In genomic region chr1:24124980-24125379, GRCh38 we compare ENCODE assay signal across 25 cellular contexts. TPM values are rescaled to one million over a fixed set of nuclear protein-coding genes. Genes with fewer than 3 reads are reported as not detected.
DNase-seq lines count a peak whose midpoint lies in the region; ATAC-seq, FAIRE-seq and TF ChIP-seq lines count a peak whose summit lies in the region.
"Had no signal": no experiment of that assay in that cellular context is flagged by ENCODE, and none has a peak within 500 bp of the region (broad histone marks: within the 10 kb centered on the region; RNA-seq: fewer than 3 reads in every experiment).

No MANE protein-coding gene starts in this region.

- H3K27ac ChIP-seq in H1 (ENCODE audit: low read depth, low read length) (no peak overlapping the region), upper lobe of right lung (no peak overlapping the region)
- H3K27ac ChIP-seq: A549; BLaER1 treated with 17β-estradiol and CSF1 and Interleukin-3, amounts not matched to agents 10 nM and 100 nM; GM23248 had no signal

- H3K79me1 ChIP-seq in H1 (ENCODE audit: low read depth, low read length): no peaks in the 10 kb centered on the region

- no peak overlapping the region for H3K4me2 ChIP-seq in H1 (ENCODE audit: insufficient read depth in 1 of 2, low read depth in 2 of 2, low read length in 2 of 2)
- H3K4me2 ChIP-seq: A549 had no signal

- H3K18ac ChIP-seq in H1 (ENCODE audit: extremely low read depth, low read length): no peak overlapping the region

- no peak overlapping the region for H2AK5ac ChIP-seq in H1 (ENCODE audit: low read depth, low read length)

- H3K9ac ChIP-seq in H1 (replicated peaks in 1 of 4; ENCODE audit: extremely low read depth in 1 of 4, low read depth in 3 of 4, low read length in 3 of 4): no peak overlapping the region
- H3K9ac ChIP-seq: BLaER1 treated with 17β-estradiol and CSF1 and Interleukin-3, amounts not matched to agents 10 nM and 100 nM; GM23248 had no signal

- H3K9me3 Mint-ChIP-seq in natural killer cell treated with Interleukin-12 subunit alpha and Interleukin-12 subunit beta and Interleukin-15 and Interleukin-18, amount 100 ng/mL, for 72 hours: no peaks in the 10 kb centered on the region
- H3K9me3 Mint-ChIP-seq in natural killer cell: no peaks in the 10 kb centered on the region
- H3K9me3 Mint-ChIP-seq: CD4-positive, alpha-beta T cell had no signal

- H4K8ac ChIP-seq in H1 (ENCODE audit: extremely low read depth, insufficient read depth, low read length): no peak overlapping the region

- no peak for FAIRE-seq in H1 (lab: Jason Lieb, UNC)
- FAIRE-seq: A549, D721Med, GM12891, GM19239, H54 had no signal

- H3K56ac ChIP-seq in H1 (replicated peaks; ENCODE audit: insufficient read length, low read depth, low read length): no peak overlapping the region

- no peak overlapping the region for H3K23ac ChIP-seq in H1 (ENCODE audit: insufficient read length)

- H3K36me3 ChIP-seq in H1 (ENCODE audit: control insufficient read depth in 2 of 4, insufficient read depth in 4 of 4, low read length in 3 of 4) (no peaks in the 10 kb centered on the region), upper lobe of right lung (no peaks in the 10 kb centered on the region)
- H3K36me3 ChIP-seq: BE2C, HAP-1 had no signal

- H3K9me3 ChIP-seq in H1 (ENCODE audit: insufficient read depth in 2 of 2, low read depth in 1 of 2, low read length in 1 of 2) (peaks cover 0 to under 1% of the 10 kb centered on the region in 2 experiments; a peak in 1 of 4 replicates), upper lobe of right lung (no peaks in the 10 kb centered on the region)
- H3K9me3 ChIP-seq: BE2C had no signal

- no peak overlapping the region for H2BK12ac ChIP-seq in H1 (ENCODE audit: low read depth, low read length)

- no peak for TF ChIP-seq RAD21 in H1 (IDR thresholded peaks at IDR 0.05 in 1 of 2, conservative IDR thresholded peaks at IDR 0.05 in 1 of 2; ENCODE audit: low read depth in 2 of 2, low read length in 2 of 2)

- H4K5ac ChIP-seq in H1 (ENCODE audit: insufficient read length, low read depth, low read length): no peak overlapping the region

- no peak overlapping the region for H4K91ac ChIP-seq in H1 (replicated peaks; ENCODE audit: insufficient read length, low read length)

- no peak overlapping the region for H2BK5ac ChIP-seq in H1 (ENCODE audit: low read depth, low read length)

- H2AFZ ChIP-seq in H1 (ENCODE audit: low read length): no peak overlapping the region
- H2AFZ ChIP-seq: GM23248 had no signal

- H3K27me3 ChIP-seq in H1 (replicated peaks in 1 of 4; ENCODE audit: control insufficient read depth in 3 of 4, extremely low read depth in 1 of 4, insufficient read depth in 3 of 4, low read length in 3 of 4) (no peaks in the 10 kb centered on the region; a peak in 3 of 7 replicates), upper lobe of right lung (no peaks in the 10 kb centered on the region)
- H3K27me3 ChIP-seq: BE2C; BLaER1 treated with 17β-estradiol and CSF1 and Interleukin-3, amounts not matched to agents 10 nM and 100 nM had no signal

- DNase-seq in natural killer cell treated with Interleukin-12 subunit alpha and Interleukin-12 subunit beta and Interleukin-15 and Interleukin-18, amount 100 ng/mL, for 72 hours (ENCODE audit: low spot score): peak; percentile 18
- DNase-seq in natural killer cell (no peak), H1 (ENCODE audit: low read depth in 1 of 2, low spot score in 2 of 2) (no peak), upper lobe of right lung (peak; percentile 3), NCI-H2107 (lab: John Stamatoyannopoulos, UW) (no peak)
- DNase-seq: 8988T; ACHN; AML-193; BE2C; CD4-positive, alpha-beta T cell; CD8-positive, alpha-beta memory T cell; DMS 273 treated with DMSO at 0.1 percent for 48 hours; DMS79; EL; GDM1; GM23248 had no signal

- no peak for TF ChIP-seq POLR2A in H1 (IDR thresholded peaks at IDR 0.05; ENCODE audit: control extremely low read depth in 1 of 2, low read depth in 2 of 2, low read length in 2 of 2)

- no peaks in the 10 kb centered on the region for H4K20me1 ChIP-seq in H1 (replicated peaks in 1 of 2; ENCODE audit: control insufficient read depth in 1 of 2, insufficient read depth in 2 of 2, low read length in 2 of 2)
- H4K20me1 ChIP-seq: BLaER1 treated with 17β-estradiol and CSF1 and Interleukin-3, amounts not matched to agents 10 nM and 100 nM had no signal

- no peak overlapping the region for H2BK15ac ChIP-seq in H1 (ENCODE audit: low read length)

- H3K27ac Mint-ChIP-seq in natural killer cell treated with Interleukin-12 subunit alpha and Interleukin-12 subunit beta and Interleukin-15 and Interleukin-18, amount 100 ng/mL, for 72 hours: no peak overlapping the region
- no peak overlapping the region for H3K27ac Mint-ChIP-seq in natural killer cell
- H3K27ac Mint-ChIP-seq: CD14-positive monocyte; CD4-positive, alpha-beta T cell; CD8-positive, alpha-beta memory T cell had no signal

- POLR2A ChIA-PET in H1 (lab: Charles Lee; ENCODE audit: partially characterized antibody): interaction anchor here (0.8 to 1.9 kb wide), 2 partner anchors 13 to 26 kb away, joined by 3 to 19 read pairs; no protein-coding TSS in a partner anchor

- no peak for TF ChIP-seq CTCF in natural killer cell (IDR thresholded peaks at IDR 0.05)
- no peak for TF ChIP-seq CTCF in H1 (IDR thresholded peaks at IDR 0.05; ENCODE audit: control extremely low read depth in 1 of 3, insufficient read depth in 1 of 3, low read depth in 1 of 3, low read length in 3 of 3)
- no peak for TF ChIP-seq CTCF in upper lobe of right lung (IDR thresholded peaks at IDR 0.05)

- H3K23me2 ChIP-seq in H1 (ENCODE audit: low read depth, low read length): no peaks in the 10 kb centered on the region

- TF ChIP-seq EP300 in H1 (IDR thresholded peaks at IDR 0.05; ENCODE audit: borderline replicate concordance in 1 of 2, low read depth in 2 of 2, low read length in 2 of 2): no peak

- peaks cover 10 to 11% of the 10 kb centered on the region in 2 donors for H3K27me3 Mint-ChIP-seq in natural killer cell treated with Interleukin-12 subunit alpha and Interleukin-12 subunit beta and Interleukin-15 and Interleukin-18, amount 100 ng/mL, for 72 hours
- H3K27me3 Mint-ChIP-seq in natural killer cell (ENCODE audit: low read depth in 2 of 2): peaks cover 0 to 3% of the 10 kb centered on the region in 2 donors

- H3K4me1 ChIP-seq in H1 (replicated peaks in 1 of 4; ENCODE audit: control insufficient read depth in 3 of 4, insufficient read depth in 4 of 4, low read length in 3 of 4): peaks cover 0 to 3% (median under 1%) of the 10 kb centered on the region in 4 experiments; a peak in 6 of 7 replicates
- peaks cover under 1% of the 10 kb centered on the region for H3K4me1 ChIP-seq in upper lobe of right lung
- H3K4me1 ChIP-seq: BE2C, HAP-1 had no signal

- intact Hi-C loops in natural killer cell (cut with micrococcal nuclease): no loop called here
- intact Hi-C loops in upper lobe of right lung (cut with DNase I): no loop called here

- 76% methylated on average over 2 of the region's 2 CpGs; no CpG with 5 or more reads in 1 of the 2 experiments for WGBS in H1 (ENCODE audit: extremely low coverage in 1 of 2, insufficient coverage in 1 of 2, insufficient read length in 1 of 2, insufficient replicate concordance in 2 of 2, low coverage in 1 of 2, low lambda C conversion rate in 2 of 2, missing lambda C conversion rate in 1 of 2), 2 experiments

- no peak overlapping the region for H3K4ac ChIP-seq in H1 (replicated peaks; ENCODE audit: insufficient read length, low read depth, low read length)

- H3K4me3 Mint-ChIP-seq in natural killer cell treated with Interleukin-12 subunit alpha and Interleukin-12 subunit beta and Interleukin-15 and Interleukin-18, amount 100 ng/mL, for 72 hours: no peak overlapping the region
- no peak overlapping the region for H3K4me3 Mint-ChIP-seq in natural killer cell
- H3K4me3 Mint-ChIP-seq: CD14-positive monocyte; CD4-positive, alpha-beta T cell; CD8-positive, alpha-beta memory T cell had no signal

- no peaks in the 10 kb centered on the region for H3K79me2 ChIP-seq in H1 (ENCODE audit: control insufficient read depth in 1 of 2, insufficient read depth in 2 of 2, low read length in 2 of 2)

- CTCF ChIA-PET in H1 (lab: Charles Lee; ENCODE audit: partially characterized antibody): interaction anchor here (1.2 to 1.7 kb wide), 4 partner anchors 14 to 79 kb away, joined by 4 to 7 read pairs (median 6); no protein-coding TSS in a partner anchor

- no peaks in the 10 kb centered on the region for H3K36me3 Mint-ChIP-seq in natural killer cell treated with Interleukin-12 subunit alpha and Interleukin-12 subunit beta and Interleukin-15 and Interleukin-18, amount 100 ng/mL, for 72 hours
- H3K36me3 Mint-ChIP-seq in natural killer cell: no peaks in the 10 kb centered on the region
- H3K36me3 Mint-ChIP-seq: CD14-positive monocyte had no signal

- ATAC-seq in natural killer cell treated with Interleukin-12 subunit alpha and Interleukin-12 subunit beta and Interleukin-15 and Interleukin-18, amount 100 ng/mL, for 72 hours: no peak
- ATAC-seq in natural killer cell (no peak), upper lobe of right lung (no peak), GM18907 (IDR thresholded peaks at IDR 0.05; ENCODE audit: unreplicated experiment) (no peak)
- ATAC-seq: A549 had no signal

- H2BK20ac ChIP-seq in H1 (ENCODE audit: low read length): no peak overlapping the region

- no peak overlapping the region for H2BK120ac ChIP-seq in H1 (replicated peaks; ENCODE audit: low read depth, low read length)

- H3K4me1 Mint-ChIP-seq in natural killer cell treated with Interleukin-12 subunit alpha and Interleukin-12 subunit beta and Interleukin-15 and Interleukin-18, amount 100 ng/mL, for 72 hours (ENCODE audit: low read depth in 2 of 2): no peaks in the 10 kb centered on the region
- no peaks in the 10 kb centered on the region for H3K4me1 Mint-ChIP-seq in natural killer cell
- H3K4me1 Mint-ChIP-seq: CD14-positive monocyte; CD8-positive, alpha-beta memory T cell had no signal

- H3K4me3 ChIP-seq in H1 (ENCODE audit: extremely low read depth in 1 of 4, insufficient read depth in 2 of 4, low read depth in 3 of 4, low read length in 4 of 4) (no peak overlapping the region), upper lobe of right lung (no peak overlapping the region)
- H3K4me3 ChIP-seq: A549; BLaER1 treated with 17β-estradiol and CSF1 and Interleukin-3, amounts not matched to agents 10 nM and 100 nM; GM23248; HAP-1 had no signal

- H3K14ac ChIP-seq in H1 (ENCODE audit: insufficient read length): no peak overlapping the region

RNA-seq across cellular contexts. Expression of gene MYOM3, which starts 13.0 kb away (rescaled TPM):
- not detected for total RNA-seq in natural killer cell treated with Interleukin-12 subunit alpha and Interleukin-12 subunit beta and Interleukin-15 and Interleukin-18, amount 100 ng/mL, for 72 hours
- total RNA-seq in natural killer cell (under 1 TPM in 1 of 3 donors, not detected in 2; 0.08 TPM), upper lobe of right lung (0.69 TPM)
- 0.09 and 0.36 TPM in 2 replicates for total RNA-seq in H1 (2021; fragmentation: NEBNext Ultra II Directional; extraction: Animal tissue kit (Norgen Biotek cat#: 25700))
- polyA plus RNA-seq in H1 (2011; rRNA removed): 0.05 and 0.08 TPM in 2 replicates
- polyA plus RNA-seq in H1 (2011; cell fraction: cytosol; rRNA removed): 0.04 TPM
- polyA plus RNA-seq in H1 (2011; cell fraction: nucleus; rRNA removed): 0.04 TPM
- polyA plus RNA-seq in H1 (2012, experiment 1 of 2): 0.09 to 0.28 TPM (median 0.14 TPM) in 4 replicates
- polyA plus RNA-seq in H1 (2012, experiment 2 of 2): 0.04 TPM
- 0.06 TPM for polyA plus RNA-seq in H1 (2013, experiment 1 of 2)
- polyA plus RNA-seq in H1 (2013, experiment 2 of 2): 0.06 TPM
- 0.12 and 0.19 TPM in 2 replicates for polyA minus RNA-seq in H1 (2011; rRNA and poly(A)+ RNA removed)
- not detected for polyA minus RNA-seq in H1 (2011; cell fraction: cytosol; rRNA and poly(A)+ RNA removed)
- 0.20 TPM for polyA minus RNA-seq in H1 (2011; cell fraction: nucleus; rRNA and poly(A)+ RNA removed)
- total RNA-seq: CD4-positive, alpha-beta T cell; CD8-positive, alpha-beta memory T cell had no signal
- polyA plus RNA-seq: CD14-positive monocyte; CD8-positive, alpha-beta memory T cell had no signal

RNA-seq across cellular contexts. Expression of gene IL22RA1, which starts 18.0 kb away (rescaled TPM):
- not detected for total RNA-seq in natural killer cell treated with Interleukin-12 subunit alpha and Interleukin-12 subunit beta and Interleukin-15 and Interleukin-18, amount 100 ng/mL, for 72 hours
- total RNA-seq in natural killer cell: not detected
- 0.17 and 0.21 TPM in 2 replicates for total RNA-seq in H1 (2021; fragmentation: NEBNext Ultra II Directional; extraction: Animal tissue kit (Norgen Biotek cat#: 25700))
- 0.32 and 0.44 TPM in 2 replicates for polyA plus RNA-seq in H1 (2011; rRNA removed)
- polyA plus RNA-seq in H1 (2011; cell fraction: cytosol; rRNA removed): 0.41 TPM
- 0.68 TPM for polyA plus RNA-seq in H1 (2011; cell fraction: nucleus; rRNA removed)
- polyA plus RNA-seq in H1 (2012, experiment 1 of 2): 0.27 to 0.57 TPM (median 0.38 TPM) in 4 replicates
- polyA plus RNA-seq in H1 (2012, experiment 2 of 2): 0.24 TPM
- polyA plus RNA-seq in H1 (2013, experiment 1 of 2): 0.18 TPM
- polyA plus RNA-seq in H1 (2013, experiment 2 of 2): 0.22 TPM
- polyA minus RNA-seq in H1 (2011; rRNA and poly(A)+ RNA removed): 0.17 and 0.47 TPM in 2 replicates
- polyA minus RNA-seq in H1 (2011; cell fraction: cytosol; rRNA and poly(A)+ RNA removed): not detected
- polyA minus RNA-seq in H1 (2011; cell fraction: nucleus; rRNA and poly(A)+ RNA removed): 0.40 TPM
- total RNA-seq in upper lobe of right lung: 0.87 TPM
- total RNA-seq: CD4-positive, alpha-beta T cell; CD8-positive, alpha-beta memory T cell; GM23248 had no signal
- polyA plus RNA-seq: CD14-positive monocyte; CD8-positive, alpha-beta memory T cell had no signal

Comparison
In these comparisons a context has a peak if more than half of its experiments do, and no peak if none do; other contexts are left out.
1. DNase-seq: peak in natural killer cell treated with Interleukin-12 subunit alpha and Interleukin-12 subunit beta and Interleukin-15 and Interleukin-18, amount 100 ng/mL, for 72 hours (single experiment) and upper lobe of right lung (single experiment); none in natural killer cell (single experiment), H1 (0 of 2) and NCI-H2107 (single experiment).